9 cellular contexts compared by ENCODE assay signal in genomic region chr20:46814366-46815232, GRCh38.
DNase-seq lines count a peak whose midpoint lies in the region; ATAC-seq and TF ChIP-seq lines count a peak whose summit lies in the region.
"Had no signal": no experiment of that assay in that cellular context is flagged by ENCODE, and none has a peak within 500 bp of the region (broad histone marks: within the 10 kb centered on the region; RNA-seq: fewer than 3 reads in every experiment).

No MANE protein-coding gene starts in this region.

- no TSS peak for BruUV-seq in HCT116 (replicated peaks; lab: Mats Ljungman, UMichigan)
- no TSS peak for BruUV-seq in PC-9 (replicated peaks; lab: Mats Ljungman, UMichigan)

- peaks cover 34% of the 10 kb centered on the region for H3F3A ChIP-seq in PC-9 (ENCODE audit: insufficient read depth, low read depth)

- CTCF ChIA-PET in HCT116 (lab: Charles Lee): interaction anchor here (0.9 to 1.3 kb wide), 3 partner anchors 11 to 62 kb away, joined by 3 read pairs; no protein-coding TSS in a partner anchor
- CTCF ChIA-PET in PC-9 (lab: Charles Lee): interaction anchor here (0.6 to 0.7 kb wide), 3 partner anchors 46 to 65 kb away, joined by 3 to 5 read pairs (median 4); no protein-coding TSS in a partner anchor

- TF ChIP-seq CTCF in HCT116 (IDR thresholded peaks at IDR 0.05 in 2 of 3, conservative IDR thresholded peaks at IDR 0.05 in 1 of 3; ENCODE audit: borderline replicate concordance in 1 of 3, insufficient read depth in 1 of 3, low read depth in 2 of 3, low read length in 2 of 3) (no peak), PC-9 (conservative IDR thresholded peaks at IDR 0.05) (no peak), glutamatergic neuron (IDR thresholded peaks at IDR 0.05; ENCODE audit: partially characterized antibody, unreplicated experiment) (no peak)

- no peaks in the 10 kb centered on the region for H4K20me1 ChIP-seq in HCT116 (ENCODE audit: insufficient read depth)
- no peaks in the 10 kb centered on the region for H4K20me1 ChIP-seq in PC-9 (ENCODE audit: insufficient read depth)

- H3K36me3 ChIP-seq in HCT116 (ENCODE audit: control insufficient read depth in 1 of 2, insufficient read depth in 2 of 2, low read length in 2 of 2) (no peaks in the 10 kb centered on the region), PC-9 (ENCODE audit: low read depth) (no peaks in the 10 kb centered on the region)

- in situ Hi-C loops in KBM-7 (cut with MboI; ENCODE audit: low pct_unique_long_range_greater_than_20kb, low sequenced_read_pairs): no loop called here

- H3K9ac ChIP-seq in HCT116 (ENCODE audit: low read length): no peak overlapping the region

- H3K4me2 ChIP-seq in HCT116 (ENCODE audit: low read length) (peak overlapping the region; percentile 32), PC-9 (peak overlapping the region; percentile 77)

- H3K4me3 Mint-ChIP-seq in glutamatergic neuron (ENCODE audit: unreplicated experiment): no peak overlapping the region

- H2AFZ ChIP-seq in HCT116 (ENCODE audit: low read depth, low read length, poor library complexity, severe bottlenecking) (no peak overlapping the region), PC-9 (no peak overlapping the region)

- H3K79me2 ChIP-seq in HCT116 (ENCODE audit: insufficient read depth, low read length): no peaks in the 10 kb centered on the region
- no peaks in the 10 kb centered on the region for H3K79me2 ChIP-seq in PC-9 (ENCODE audit: low read depth)

- no peak for TF ChIP-seq RAD21 in HCT116 (IDR thresholded peaks at IDR 0.05; ENCODE audit: low read depth)

- H3K9me3 Mint-ChIP-seq in glutamatergic neuron (ENCODE audit: unreplicated experiment): peaks cover 13% of the 10 kb centered on the region

- H3K9me3 ChIP-seq in HCT116 (ENCODE audit: control insufficient read depth in 1 of 2, insufficient read depth in 1 of 2, low read depth in 1 of 2, low read length in 2 of 2) (no peaks in the 10 kb centered on the region), PC-9 (ENCODE audit: insufficient read depth, low read depth) (no peaks in the 10 kb centered on the region)

- H3K27ac Mint-ChIP-seq in glutamatergic neuron (ENCODE audit: unreplicated experiment): peak overlapping the region; percentile 76

- ATAC-seq in HCT116 (peak; percentile 98), HG03159 (IDR thresholded peaks at IDR 0.05; ENCODE audit: unreplicated experiment) (no peak), GM19328 (IDR thresholded peaks at IDR 0.05; ENCODE audit: unreplicated experiment) (no peak)

- DNase-seq in AG08396 (ENCODE audit: low spot score) (peak; percentile 89), HCT116 (ENCODE audit: low read depth, low spot score) (peak; percentile 62), PC-9 (peak; percentile 83 to 97), glutamatergic neuron (no peak), KBM-7 (no peak)
- no peak for DNase-seq in stimulated activated CD4-positive, alpha-beta T cell treated with anti-CD3 and anti-CD28 coated beads, Interleukin-12 subunit alpha, Interleukin-12 subunit beta, amount 100 ng/mL, for 4 hours
- DNase-seq: hippocampal formation had no signal

- RAD21 ChIA-PET in HCT116 (lab: Charles Lee; ENCODE audit: low non-redundant PET in 1 of 2, low total read pairs in 2 of 2, uncharacterized antibody in 2 of 2, unreplicated experiment in 2 of 2): no interaction called here

- H3K27me3 ChIP-seq in HCT116 (ENCODE audit: insufficient read depth, low read length) (peaks cover 35% of the 10 kb centered on the region), PC-9 (ENCODE audit: insufficient read depth, low read depth) (no peaks in the 10 kb centered on the region)

- TF ChIP-seq POLR2A in HCT116 (IDR thresholded peaks at IDR 0.05; ENCODE audit: borderline replicate concordance, extremely low read depth, insufficient read depth, insufficient read length): no peak

- H3K27ac ChIP-seq in HCT116 (ENCODE audit: low read depth, low read length) (peak overlapping the region; percentile 29; the same call in 1 of the 2 replicates), PC-9 (peak overlapping the region; percentile 69)

- H3K4me3 ChIP-seq in HCT116 (replicated peaks in 1 of 2; ENCODE audit: low read depth in 1 of 2, low read length in 2 of 2) (no peak overlapping the region), PC-9 (peak overlapping the region; percentile 31; the same call in 1 of the 2 replicates)

- POLR2A ChIA-PET in HCT116 (lab: Charles Lee) (no interaction called here), PC-9 (lab: Charles Lee; ENCODE audit: unreplicated experiment) (no interaction called here)

- no peaks in the 10 kb centered on the region for H3K36me3 Mint-ChIP-seq in glutamatergic neuron (ENCODE audit: unreplicated experiment)

- H3K4me1 Mint-ChIP-seq in glutamatergic neuron (ENCODE audit: low read depth, unreplicated experiment): peaks cover 19% of the 10 kb centered on the region

- H3K4me1 ChIP-seq in HCT116 (ENCODE audit: control insufficient read depth in 1 of 2, insufficient read depth in 2 of 2, low read length in 2 of 2): peaks cover 14 to 15% of the 10 kb centered on the region in 2 experiments
- H3K4me1 ChIP-seq in PC-9 (replicated peaks; ENCODE audit: insufficient read depth): peaks cover 31% of the 10 kb centered on the region

- intact Hi-C loops in HCT116 (cut with micrococcal nuclease): no loop called here
- intact Hi-C loops in PC-9 (cut with micrococcal nuclease; ENCODE audit: unreplicated experiment): loop anchor here (1.0 to 10.0 kb wide), 2 partner anchors 14 to 330 kb away; no protein-coding TSS in a partner anchor

- no peaks in the 10 kb centered on the region for H3K9me2 ChIP-seq in HCT116 (ENCODE audit: insufficient read depth)
- H3K9me2 ChIP-seq in PC-9 (ENCODE audit: insufficient read depth): no peaks in the 10 kb centered on the region

- no peaks in the 10 kb centered on the region for H3K27me3 Mint-ChIP-seq in glutamatergic neuron (ENCODE audit: unreplicated experiment)

TF ChIP-seq in HCT116, 20 proteins besides CTCF, POLR2A, EP300 and RAD21:
- TF ChIP-seq TCF7L2 (IDR thresholded peaks at IDR 0.05; ENCODE audit: borderline replicate concordance, extremely low read depth, insufficient read depth, insufficient read length) (peak; percentile 84), EZH2phosphoT487 (IDR thresholded peaks at IDR 0.05; ENCODE audit: borderline replicate concordance) (no peak), ZNF274 (IDR thresholded peaks at IDR 0.05; ENCODE audit: low read depth, low read length) (no peak), JUND (IDR thresholded peaks at IDR 0.05) (peak; percentile 71), YY1 (IDR thresholded peaks at IDR 0.05; ENCODE audit: extremely low read depth, insufficient replicate concordance, low read depth, low read length) (no peak), SP1 (IDR thresholded peaks at IDR 0.05; ENCODE audit: low read depth) (peak; percentile 64), CBX3 (IDR thresholded peaks at IDR 0.05; ENCODE audit: low read depth) (no peak), POLR2AphosphoS5 (IDR thresholded peaks at IDR 0.05; ENCODE audit: low read depth, low read length) (0 out of 2 replicates have a peak, but pooled peaks have one; percentile 15), ZBTB33 (IDR thresholded peaks at IDR 0.05; ENCODE audit: extremely low read depth, insufficient replicate concordance, low read length) (no peak), ELF1 (IDR thresholded peaks at IDR 0.05; ENCODE audit: borderline replicate concordance, low read depth) (no peak), CEBPB (IDR thresholded peaks at IDR 0.05; ENCODE audit: low read depth) (peak; percentile 12; the same call in 1 of the 2 replicates), EGR1 (IDR thresholded peaks at IDR 0.05; ENCODE audit: low read depth) (no peak), EZH2 (IDR thresholded peaks at IDR 0.05) (no peak), FOSL1 (IDR thresholded peaks at IDR 0.05; ENCODE audit: low read depth) (peak; percentile 63; the same call in 1 of the 2 replicates)

Comparison
In these comparisons a context has a peak if more than half of its experiments do, and no peak if none do; other contexts are left out.
1. DNase-seq: peak in AG08396 (single experiment), HCT116 (single experiment) and PC-9 (2 of 2); none in glutamatergic neuron (single experiment), stimulated activated CD4-positive, alpha-beta T cell treated with anti-CD3 and anti-CD28 coated beads, Interleukin-12 subunit alpha, Interleukin-12 subunit beta, amount 100 ng/mL, for 4 hours (single experiment) and KBM-7 (single experiment).